Comparison of ENCODE assay signal across 9 cellular contexts in genomic region chr15:41231536-41231935, GRCh38. TPM values are rescaled to one million over a fixed set of nuclear protein-coding genes. Genes with fewer than 3 reads are reported as not detected.
DNase-seq lines count a peak whose midpoint lies in the region; ATAC-seq, FAIRE-seq and TF ChIP-seq lines count a peak whose summit lies in the region.
"Had no signal": no experiment of that assay in that cellular context is flagged by ENCODE, and none has a peak within 500 bp of the region (broad histone marks: within the 10 kb centered on the region; RNA-seq: fewer than 3 reads in every experiment).

No MANE protein-coding gene starts in this region.

- H3K9ac ChIP-seq in DND-41 (ENCODE audit: low read depth, low read length) = peak overlapping the region; percentile 69

- H3K27ac ChIP-seq in DND-41 (ENCODE audit: low read length) = peak overlapping the region; percentile 80
- peak overlapping the region; percentile 33 for H3K27ac ChIP-seq in SJSA1
- H3K27ac ChIP-seq in pancreas = peak overlapping the region; percentile 81 to 95 (median 95)

- H3K4me2 ChIP-seq in DND-41 (ENCODE audit: insufficient read depth, low read length) = peak overlapping the region; percentile 91

- H3K4me3 ChIP-seq in DND-41 (ENCODE audit: low read depth in 1 of 2, low read length in 2 of 2) (peak overlapping the region; percentile 67 to 98), SJSA1 (peak overlapping the region; percentile 61), fibroblast of mammary gland (ENCODE audit: control insufficient read depth, low read depth, low read length) (peak overlapping the region; percentile 93), pancreas (peak overlapping the region; percentile 76 to 89 (median 80))

- intact Hi-C loops in pancreas (cut with DNase I) = no loop called here

- peaks cover 8% of the 10 kb centered on the region for H3K79me2 ChIP-seq in DND-41 (ENCODE audit: insufficient read depth, low read length)

- TF ChIP-seq CTCF in DND-41 (IDR thresholded peaks at IDR 0.05; ENCODE audit: borderline replicate concordance, extremely low read depth, low read length, poor library complexity, severe bottlenecking) (no peak), fibroblast of mammary gland (conservative IDR thresholded peaks at IDR 0.05; ENCODE audit: control insufficient read depth, insufficient read depth, low read depth, low read length) (no peak), pancreas (IDR thresholded peaks at IDR 0.05) (no peak)

- no peak for TF ChIP-seq POLR2A in GM12891 (IDR thresholded peaks at IDR 0.05; ENCODE audit: low read depth, low read length)

- no peaks in the 10 kb centered on the region for H3K9me3 ChIP-seq in DND-41 (ENCODE audit: insufficient read depth, low read length, severe bottlenecking)
- no peaks in the 10 kb centered on the region for H3K9me3 ChIP-seq in SJSA1 (replicated peaks)
- no peaks in the 10 kb centered on the region for H3K9me3 ChIP-seq in pancreas

- H4K20me1 ChIP-seq in DND-41 (ENCODE audit: insufficient read depth, low read length) = no peaks in the 10 kb centered on the region

- peaks cover 25% of the 10 kb centered on the region for H3K4me1 ChIP-seq in DND-41 (ENCODE audit: insufficient read depth, low read length)
- H3K4me1 ChIP-seq in SJSA1 (replicated peaks) = peaks cover 21% of the 10 kb centered on the region
- peaks cover 10 to 22% (median 11%) of the 10 kb centered on the region in 3 donors for H3K4me1 ChIP-seq in pancreas

- FAIRE-seq in pancreas (lab: Jason Lieb, UNC) (no peak), GM12891 (lab: Jason Lieb, UNC) (no peak)

- no peak for DNase-seq in DND-41
- no peak for DNase-seq in SJSA1 (ENCODE audit: low read depth in 1 of 2, low spot score in 2 of 2)
- DNase-seq in fibroblast of mammary gland (ENCODE audit: low read depth) = peak; percentile 8
- no peak for DNase-seq in pancreas
- no peak for DNase-seq in H4 (ENCODE audit: low spot score)
- no peak for DNase-seq in occipital lobe (lab: John Stamatoyannopoulos, UW)
- DNase-seq in GM12891 (ENCODE audit: insufficient read length, low spot score) = no peak
- no peak for DNase-seq in effector CD4-positive, alpha-beta T cell

- ATAC-seq in DND-41 (ENCODE audit: insufficient read depth, low read depth) (no peak; the same call in 2 of the 3 replicates), pancreas (no peak)

- H3K27me3 ChIP-seq in DND-41 (ENCODE audit: insufficient read depth, low read length, poor library complexity) (no peaks in the 10 kb centered on the region), SJSA1 (replicated peaks) (no peaks in the 10 kb centered on the region), pancreas (no peaks in the 10 kb centered on the region)

- H2AFZ ChIP-seq in DND-41 (ENCODE audit: low read depth, low read length) = peak overlapping the region; percentile 98

- 0% methylated on average over 12 of the region's 12 CpGs for WGBS in pancreas, 2 donors

- no peaks in the 10 kb centered on the region for H3K36me3 ChIP-seq in DND-41 (ENCODE audit: insufficient read depth, low read length)
- H3K36me3 ChIP-seq in SJSA1 = no peaks in the 10 kb centered on the region
- no peaks in the 10 kb centered on the region for H3K36me3 ChIP-seq in pancreas

TF ChIP-seq in GM12891, 5 proteins besides CTCF, POLR2A, EP300 and RAD21:
- TF ChIP-seq POU2F2 (IDR thresholded peaks at IDR 0.05; ENCODE audit: low read depth, low read length) = no peak
- no peak for TF ChIP-seq TAF1 (IDR thresholded peaks at IDR 0.05; ENCODE audit: low read depth, low read length)
- TF ChIP-seq PAX5 (IDR thresholded peaks at IDR 0.05; ENCODE audit: insufficient read depth, low read length, severe bottlenecking) = no peak
- no peak for TF ChIP-seq POLR2AphosphoS5 (IDR thresholded peaks at IDR 0.05; ENCODE audit: low read depth, low read length)
- TF ChIP-seq SPI1 (IDR thresholded peaks at IDR 0.05; ENCODE audit: low read depth, low read length) = no peak

RNA-seq across cellular contexts. Expression of gene CHP1, which starts 0.5 kb away (rescaled TPM):
- total RNA-seq in SJSA1 (2014; rRNA removed; shearing (Covaris generic)) = 46.1 and 71.8 TPM in 2 replicates
- total RNA-seq in pancreas (10 to 100 TPM; 59.5 to 79.1 (median 73.3) TPM), occipital lobe (54.6 TPM)
- polyA plus RNA-seq in pancreas = 10 to 100 TPM; 23.2 to 27.6 TPM
- total RNA-seq in H4 (2014; rRNA removed; shearing (Covaris generic)) = 71.6 and 134 TPM in 2 replicates
- 14.3 TPM for polyA plus RNA-seq in GM12891 (2012; ENCODE audit: low read depth, missing spikeins)

RNA-seq across cellular contexts. Expression of gene EXD1, which starts 1.0 kb away (rescaled TPM):
- total RNA-seq in SJSA1 (2014; rRNA removed; shearing (Covaris generic)) = not detected in 2 replicates
- not detected for total RNA-seq in pancreas
- not detected for polyA plus RNA-seq in pancreas
- 0.12 TPM in 1 of 2 replicates, not detected in the other for total RNA-seq in H4 (2014; rRNA removed; shearing (Covaris generic))
- total RNA-seq in occipital lobe = 0.78 TPM
- not detected for polyA plus RNA-seq in GM12891 (2012; ENCODE audit: low read depth, missing spikeins)
- total RNA-seq: myocyte had no signal

Comparison
In these comparisons a context has a peak if more than half of its experiments do, and no peak if none do; other contexts are left out.
1. H3K27ac ChIP-seq: peak in every context shown above with its lines; median percentile 95 in pancreas; 80 in DND-41; 33 in SJSA1.